15 cellular contexts compared by ENCODE assay signal in the genomic region with DNA sequence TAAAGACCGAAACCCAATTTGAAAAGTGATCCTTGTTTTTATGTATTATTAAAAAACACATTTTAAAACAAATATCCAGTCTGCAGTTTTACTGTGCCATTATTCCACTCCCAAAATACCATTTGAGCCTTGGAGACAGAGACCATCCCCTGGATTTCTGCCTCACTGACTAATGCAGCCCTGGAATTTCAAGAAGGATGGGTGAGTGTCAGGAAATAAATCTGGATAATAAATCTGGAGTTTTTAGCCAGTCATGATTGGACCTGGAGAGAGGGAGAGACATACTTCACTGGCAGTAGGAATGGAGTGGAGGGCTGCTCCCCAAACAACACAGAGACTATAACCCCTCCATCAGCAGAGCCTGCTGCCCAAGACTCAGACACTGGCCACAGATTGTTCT.
DNase-seq lines count a peak whose midpoint lies in the region; ATAC-seq and TF ChIP-seq lines count a peak whose summit lies in the region.
"Had no signal": no experiment of that assay in that cellular context is flagged by ENCODE, and none has a peak within 500 bp of the region (broad histone marks: within the 10 kb centered on the region; RNA-seq: fewer than 3 reads in every experiment).

No MANE protein-coding gene starts in this region.

- H3K79me1 ChIP-seq in IMR-90 (ENCODE audit: low read depth in 1 of 2, low read length in 2 of 2) = peaks cover 31 to 73% of the 10 kb centered on the region in 2 experiments
- H3K79me1 ChIP-seq in mesenchymal stem cell (replicated peaks; ENCODE audit: low read length, poor library complexity, severe bottlenecking) = peaks cover 12% of the 10 kb centered on the region

- dilution Hi-C loops in IMR-90 (cut with HindIII; ENCODE audit: low sequenced_read_pairs, unreplicated experiment) = no loop called here

- intact Hi-C loops in IMR-90 (cut with micrococcal nuclease) = no loop called here
- intact Hi-C loops in colonic mucosa (cut with DNase I) = no loop called here
- intact Hi-C loops in cardiac septum (cut with DNase I) = no loop called here
- intact Hi-C loops in right cardiac atrium (cut with DNase I) = no loop called here

- no peak for TF ChIP-seq RAD21 in IMR-90 (IDR thresholded peaks at IDR 0.05; ENCODE audit: low read length)

- no peak overlapping the region for H2AK9ac ChIP-seq in IMR-90 (replicated peaks; ENCODE audit: low read depth, low read length, poor library complexity)

- peak overlapping the region; percentile 81 for H2BK5ac ChIP-seq in IMR-90 (ENCODE audit: low read depth, low read length, poor library complexity, severe bottlenecking)
- no peak overlapping the region for H2BK5ac ChIP-seq in mesenchymal stem cell (ENCODE audit: low read depth, low read length, poor library complexity, severe bottlenecking)

- H2BK120ac ChIP-seq in IMR-90 (ENCODE audit: low read depth, low read length) = peak overlapping the region; percentile 88
- H2BK120ac ChIP-seq in mesenchymal stem cell (ENCODE audit: low read depth, low read length) = no peak overlapping the region

- ATAC-seq in IMR-90 (ENCODE audit: low read depth) (peak; percentile 3; the same call in 1 of the 2 replicates), HG03432 (IDR thresholded peaks at IDR 0.05; ENCODE audit: unreplicated experiment) (no peak), right cardiac atrium (no peak)
- ATAC-seq in stimulated activated naive B cell treated with anti-CD40 and anti-IgM and Interleukin-4, amounts not matched to agents 10 μg/mL and 1 μg/mL and 100 μg/mL, for 72 hours (replicated peaks) = no peak
- ATAC-seq: GM12878, GM23338 had no signal

- BruUV-seq in IMR-90 (replicated peaks; lab: Mats Ljungman, UMichigan) = no TSS peak

- H3K9me1 ChIP-seq in IMR-90 (ENCODE audit: insufficient read depth, low read length) = peaks cover 34% of the 10 kb centered on the region

- H2BK20ac ChIP-seq in IMR-90 (ENCODE audit: low read depth, low read length) = peak overlapping the region; percentile 89

- H3K4me2 ChIP-seq in IMR-90 (ENCODE audit: low read depth, low read length) = no peak overlapping the region
- H3K4me2 ChIP-seq in mesenchymal stem cell (ENCODE audit: low read length, poor library complexity, severe bottlenecking) = no peak overlapping the region
- H3K4me2 ChIP-seq: GM23338 had no signal

- CTCF ChIA-PET in IMR-90 (lab: Yijun Ruan, JAX) = no interaction called here

- no peaks in the 10 kb centered on the region; the same call in 1 of the 2 replicates for H3K9me3 ChIP-seq in IMR-90 (ENCODE audit: control insufficient read depth, insufficient read depth, low read length)
- H3K9me3 ChIP-seq in colonic mucosa = no peaks in the 10 kb centered on the region
- H3K9me3 ChIP-seq in mesenchymal stem cell (ENCODE audit: control insufficient read depth, low read length) = no peaks in the 10 kb centered on the region
- no peaks in the 10 kb centered on the region for H3K9me3 ChIP-seq in right cardiac atrium (ENCODE audit: control insufficient read depth, low read length)

- WGBS in IMR-90 (ENCODE audit: extremely low coverage in 2 of 2, insufficient read length in 1 of 2), 2 experiments = no CpG with 5 or more reads among the region's 1 CpG
- WGBS in mesenchymal stem cell = no CpG with 5 or more reads among the region's 1 CpG
- WGBS in right cardiac atrium = 95% methylated on average over 1 of the region's 1 CpG

- H3K4me3 Mint-ChIP-seq in stimulated activated naive B cell treated with anti-CD40 and anti-IgM and Interleukin-4, amounts not matched to agents 10 μg/mL and 1 μg/mL and 100 μg/mL, for 72 hours = no peak overlapping the region
- H3K4me3 Mint-ChIP-seq: CD4-positive, CD25-positive, alpha-beta regulatory T cell; GM23338 had no signal

- no peaks in the 10 kb centered on the region for H3K27me3 ChIP-seq in IMR-90 (ENCODE audit: control insufficient read depth, insufficient read depth, low read length)
- H3K27me3 ChIP-seq in colonic mucosa = no peaks in the 10 kb centered on the region
- H3K27me3 ChIP-seq in mesenchymal stem cell (ENCODE audit: control insufficient read depth in 1 of 2, insufficient read depth in 1 of 2, low read length in 2 of 2) = no peaks in the 10 kb centered on the region
- H3K27me3 ChIP-seq in right cardiac atrium (ENCODE audit: control insufficient read depth, insufficient read depth) = no peaks in the 10 kb centered on the region

- H4K91ac ChIP-seq in IMR-90 (ENCODE audit: insufficient read depth, low read depth, low read length) (peak overlapping the region; percentile 93), mesenchymal stem cell (ENCODE audit: low read length) (no peak overlapping the region)

- peak overlapping the region; percentile 95 for H3K18ac ChIP-seq in IMR-90 (ENCODE audit: low read depth, low read length)
- H3K18ac ChIP-seq in mesenchymal stem cell (ENCODE audit: low read depth in 1 of 2, low read length in 2 of 2) = no peak overlapping the region

- H2AFZ ChIP-seq in IMR-90 (replicated peaks; ENCODE audit: low read length, poor library complexity) (no peak overlapping the region), mesenchymal stem cell (ENCODE audit: low read depth, low read length) (no peak overlapping the region)
- H2AFZ ChIP-seq: GM23338 had no signal

- peak overlapping the region; percentile 89 for H4K5ac ChIP-seq in IMR-90 (ENCODE audit: low read depth, low read length)

- peak overlapping the region; percentile 2; the same call in 1 of the 2 replicates for H3K9ac ChIP-seq in IMR-90 (ENCODE audit: low read depth, low read length)
- H3K9ac ChIP-seq in colonic mucosa (ENCODE audit: low read depth in 2 of 2, low read length in 2 of 2) = no peak overlapping the region
- no peak overlapping the region for H3K9ac ChIP-seq in mesenchymal stem cell (ENCODE audit: low read length)
- H3K9ac ChIP-seq: BLaER1 treated with 17β-estradiol and CSF1 and Interleukin-3, amounts not matched to agents 10 nM and 100 nM had no signal

- peak; percentile 22 for DNase-seq in ACHN
- DNase-seq in IMR-90 = no peak
- peak; percentile 11 for DNase-seq in colonic mucosa
- no peak for DNase-seq in mesenchymal stem cell
- no peak for DNase-seq in stimulated activated naive B cell treated with anti-CD40 and anti-IgM and Interleukin-4, amounts not matched to agents 10 μg/mL and 1 μg/mL and 100 μg/mL, for 72 hours
- DNase-seq in cardiac septum (ENCODE audit: low spot score) = no peak
- DNase-seq in right cardiac atrium = no peak
- DNase-seq: 8988T; CD4-positive, CD25-positive, alpha-beta regulatory T cell; DMS53; H7 had no signal

- H4K20me1 ChIP-seq in IMR-90 (ENCODE audit: insufficient read depth, low read length) = no peaks in the 10 kb centered on the region

- no peak overlapping the region for H2BK12ac ChIP-seq in mesenchymal stem cell (ENCODE audit: low read length in 2 of 2)

- in situ Hi-C loops in ACHN (cut with HindIII; ENCODE audit: low pct_ligation_motif_present, low pct_unique_long_range_greater_than_20kb, low sequenced_read_pairs) (no loop called here), IMR-90 (cut with MboI; ENCODE audit: low sequenced_read_pairs) (no loop called here)

- peak overlapping the region; percentile 38; the same call in 1 of the 2 replicates for H3K27ac ChIP-seq in IMR-90 (ENCODE audit: insufficient read depth, low read length)
- H3K27ac ChIP-seq in colonic mucosa = no peak overlapping the region
- H3K27ac ChIP-seq in mesenchymal stem cell (ENCODE audit: low read length, poor library complexity, severe bottlenecking) = peak overlapping the region; percentile 9
- no peak overlapping the region for H3K27ac ChIP-seq in right cardiac atrium (ENCODE audit: low read length)
- H3K27ac ChIP-seq: BLaER1 treated with 17β-estradiol and CSF1 and Interleukin-3, amounts not matched to agents 10 nM and 100 nM had no signal

- 0 out of 2 replicates have a peak overlapping the region, but pooled peaks have one; percentile 25 for H3K56ac ChIP-seq in IMR-90 (ENCODE audit: extremely low read depth, insufficient read depth, low read length)

- no peaks in the 10 kb centered on the region for H3K36me3 Mint-ChIP-seq in stimulated activated naive B cell treated with anti-CD40 and anti-IgM and Interleukin-4, amounts not matched to agents 10 μg/mL and 1 μg/mL and 100 μg/mL, for 72 hours
- H3K36me3 Mint-ChIP-seq: CD4-positive, CD25-positive, alpha-beta regulatory T cell had no signal

- peak overlapping the region; percentile 18; the same call in 2 of the 3 replicates for H2BK15ac ChIP-seq in IMR-90 (ENCODE audit: low read depth, low read length)
- H2BK15ac ChIP-seq in mesenchymal stem cell (ENCODE audit: low read depth, poor library complexity, severe bottlenecking) = no peak overlapping the region

- no peak overlapping the region for H3K4me3 ChIP-seq in IMR-90 (ENCODE audit: insufficient read depth, low read depth, low read length)
- H3K4me3 ChIP-seq in colonic mucosa = no peak overlapping the region
- H3K4me3 ChIP-seq in mesenchymal stem cell (ENCODE audit: insufficient read depth in 1 of 2, low read depth in 1 of 2, low read length in 2 of 2) = no peak overlapping the region
- H3K4me3 ChIP-seq in right cardiac atrium (ENCODE audit: low read length) = no peak overlapping the region
- H3K4me3 ChIP-seq: BLaER1 treated with 17β-estradiol and CSF1 and Interleukin-3, amounts not matched to agents 10 nM and 100 nM; GM12878; GM23338 had no signal

- H3K4me1 Mint-ChIP-seq in stimulated activated naive B cell treated with anti-CD40 and anti-IgM and Interleukin-4, amounts not matched to agents 10 μg/mL and 1 μg/mL and 100 μg/mL, for 72 hours = peaks cover 20 to 32% of the 10 kb centered on the region in 2 donors
- H3K4me1 Mint-ChIP-seq: GM23338 had no signal

- H3K36me3 ChIP-seq in IMR-90 (ENCODE audit: control insufficient read depth, insufficient read depth, low read length) (peaks cover 19% of the 10 kb centered on the region), colonic mucosa (no peaks in the 10 kb centered on the region), mesenchymal stem cell (ENCODE audit: control insufficient read depth in 1 of 2, insufficient read depth in 2 of 2, low read depth in 1 of 2, low read length in 2 of 2) (peaks cover 3 to 7% of the 10 kb centered on the region in 2 experiments)

- H3K27me3 Mint-ChIP-seq in stimulated activated naive B cell treated with anti-CD40 and anti-IgM and Interleukin-4, amounts not matched to agents 10 μg/mL and 1 μg/mL and 100 μg/mL, for 72 hours = peaks cover 4 to 7% of the 10 kb centered on the region in 2 donors

- no peak for TF ChIP-seq POLR2A in IMR-90 (IDR thresholded peaks at IDR 0.05; ENCODE audit: low read depth, low read length)

- H3K14ac ChIP-seq in IMR-90 (replicated peaks; ENCODE audit: low read depth, low read length) (peak overlapping the region; percentile 75), mesenchymal stem cell (ENCODE audit: low read length in 2 of 2) (no peak overlapping the region)

- peaks cover 25% of the 10 kb centered on the region for H3K4me1 ChIP-seq in IMR-90 (ENCODE audit: control insufficient read depth, insufficient read depth, low read length)
- H3K4me1 ChIP-seq in colonic mucosa = peaks cover 20% of the 10 kb centered on the region
- peaks cover 22% of the 10 kb centered on the region for H3K4me1 ChIP-seq in mesenchymal stem cell (ENCODE audit: control insufficient read depth, insufficient read depth, low read depth, low read length)
- H3K4me1 ChIP-seq in right cardiac atrium (ENCODE audit: control insufficient read depth, insufficient read depth, low read length) = peaks cover 2% of the 10 kb centered on the region

- peak overlapping the region; percentile 95 for H3K4ac ChIP-seq in IMR-90 (ENCODE audit: low read depth, low read length)
- H3K4ac ChIP-seq in mesenchymal stem cell (ENCODE audit: low read depth in 1 of 2, low read length in 2 of 2) = no peak overlapping the region

- H3K23ac ChIP-seq in IMR-90 (ENCODE audit: low read depth, low read length) (peak overlapping the region; percentile 85), mesenchymal stem cell (ENCODE audit: low read length in 2 of 2) (no peak overlapping the region)

- H3K27ac Mint-ChIP-seq in stimulated activated naive B cell treated with anti-CD40 and anti-IgM and Interleukin-4, amounts not matched to agents 10 μg/mL and 1 μg/mL and 100 μg/mL, for 72 hours = no peak overlapping the region
- H3K27ac Mint-ChIP-seq: CD4-positive, CD25-positive, alpha-beta regulatory T cell; GM23338 had no signal

- no peak for TF ChIP-seq CTCF in IMR-90 (conservative IDR thresholded peaks at IDR 0.05; ENCODE audit: low read depth, low read length)
- TF ChIP-seq CTCF in colonic mucosa (IDR thresholded peaks at IDR 0.05) = no peak

- peak overlapping the region; percentile 92; the same call in 1 of the 2 replicates for H2AK5ac ChIP-seq in IMR-90 (ENCODE audit: low read depth, low read length)
- peak overlapping the region; percentile 2 for H2AK5ac ChIP-seq in mesenchymal stem cell (ENCODE audit: low read length, severe bottlenecking)

- H4K8ac ChIP-seq in IMR-90 (ENCODE audit: low read depth in 2 of 2, low read length in 2 of 2) = peak overlapping the region; percentile 78 to 86; a peak in 3 of 4 replicates
- no peak overlapping the region for H4K8ac ChIP-seq in mesenchymal stem cell (ENCODE audit: low read length)

- POLR2A ChIA-PET in IMR-90 (lab: Charles Lee; ENCODE audit: unreplicated experiment) = no interaction called here

- H3K9me3 Mint-ChIP-seq in stimulated activated naive B cell treated with anti-CD40 and anti-IgM and Interleukin-4, amounts not matched to agents 10 μg/mL and 1 μg/mL and 100 μg/mL, for 72 hours = no peaks in the 10 kb centered on the region
- H3K9me3 Mint-ChIP-seq: CD4-positive, CD25-positive, alpha-beta regulatory T cell; GM23338 had no signal

Comparison
In these comparisons a context has a peak if more than half of its experiments do, and no peak if none do; other contexts are left out.
1. DNase-seq: peak in ACHN (single experiment) and colonic mucosa (single experiment); none in IMR-90 (single experiment), mesenchymal stem cell (single experiment), stimulated activated naive B cell treated with anti-CD40 and anti-IgM and Interleukin-4, amounts not matched to agents 10 μg/mL and 1 μg/mL and 100 μg/mL, for 72 hours (single experiment), cardiac septum (single experiment) and right cardiac atrium (0 of 3).
2. H3K27ac ChIP-seq: peak in IMR-90 (single experiment) and mesenchymal stem cell (single experiment); none in colonic mucosa (single experiment) and right cardiac atrium (single experiment).